24 cellular contexts compared by ENCODE assay signal in the genomic region with DNA sequence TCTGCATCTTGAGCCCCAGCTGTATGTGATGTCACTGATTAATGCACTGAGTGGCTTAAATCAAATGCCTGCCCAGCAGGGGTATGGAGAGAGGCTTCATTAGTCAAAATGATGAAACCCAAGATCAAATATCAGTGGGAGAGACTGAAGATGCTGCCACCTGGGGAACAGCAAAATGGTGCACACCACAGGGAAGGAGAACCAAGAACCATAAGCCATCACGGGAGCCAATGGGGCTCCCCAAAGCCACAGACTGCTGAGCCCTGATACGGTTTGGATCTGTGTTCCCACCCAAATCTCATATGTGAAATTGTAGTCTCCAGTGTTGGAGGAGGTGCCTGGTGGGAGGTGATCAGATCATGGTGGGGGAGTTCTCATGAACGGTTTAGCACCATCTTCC.
"Had no signal": no experiment of that assay in that cellular context is flagged by ENCODE, and none has a peak within 500 bp of the region (broad histone marks: within the 10 kb centered on the region; RNA-seq: fewer than 3 reads in every experiment).

No MANE protein-coding gene starts in this region.

- DNase-seq: activated CD4-positive, alpha-beta memory T cell treated with anti-CD3 and anti-CD28 coated beads for 36 hours; activated CD4-positive, alpha-beta T cell treated with anti-CD3 and anti-CD28 coated beads for 48 hours; activated CD8-positive, alpha-beta memory T cell treated with anti-CD3 and anti-CD28 coated beads, Interleukin-2, amount 50 U/mL, for 4 hours; activated effector memory CD4-positive, alpha-beta T cell treated with anti-CD3 and anti-CD28 coated beads, Interleukin-2, amount 50 U/mL, for 16 hours; activated naive CD4-positive, alpha-beta T cell treated with anti-CD3 and anti-CD28 coated beads for 36 hours; activated naive CD8-positive, alpha-beta T cell treated with anti-CD3 and anti-CD28 coated beads for 36 hours; activated T-cell treated with anti-CD3 and anti-CD28 coated beads, Interleukin-2, amount 50 U/mL, for 1 hour; adrenal gland; aorta; body of pancreas; dermis blood vessel endothelial cell; effector CD4-positive, alpha-beta T cell; foreskin keratinocyte; heart right ventricle; mesenchymal stem cell; natural killer cell; right lobe of liver; stimulated activated CD4-positive, alpha-beta T cell treated with anti-CD3 and anti-CD28 coated beads, Interleukin-2, amount 100 ng/mL, for 48 hours; stimulated activated naive CD4-positive, alpha-beta T cell treated with Interleukin-2 at 50 U/mL for 16 hours; WERI-Rb-1 had no signal

- H3K27me3 ChIP-seq: adrenal gland, body of pancreas, esophagus muscularis mucosa, foreskin keratinocyte, heart right ventricle, right lobe of liver, tibial nerve had no signal

- H3K36me3 ChIP-seq: adrenal gland, heart right ventricle, tibial nerve had no signal

- H3K4me3 Mint-ChIP-seq: activated CD4-positive, alpha-beta memory T cell treated with anti-CD3 and anti-CD28 coated beads for 36 hours; activated naive CD4-positive, alpha-beta T cell treated with anti-CD3 and anti-CD28 coated beads for 36 hours; activated naive CD8-positive, alpha-beta T cell treated with anti-CD3 and anti-CD28 coated beads for 36 hours; activated T-helper 1 cell treated with anti-CD3 and anti-CD28 coated beads, Interleukin-12 subunit alpha, Interleukin-12 subunit beta, Interleukin-2, Interleukin-4 antibody, amounts not matched to agents 30 ng/mL and 10 ng/mL and 1 ng/mL, durations not matched to agents 14 hours and 24 hours and 36 hours; natural killer cell had no signal

- H3K9me3 ChIP-seq: adrenal gland, body of pancreas, esophagus muscularis mucosa, heart right ventricle, right lobe of liver, tibial nerve had no signal

- H3K27ac ChIP-seq: body of pancreas, esophagus muscularis mucosa, foreskin keratinocyte, right lobe of liver, tibial nerve, WERI-Rb-1 had no signal

- H3K27me3 Mint-ChIP-seq: activated naive CD8-positive, alpha-beta T cell treated with anti-CD3 and anti-CD28 coated beads for 36 hours had no signal

- H3K4me1 Mint-ChIP-seq: activated naive CD8-positive, alpha-beta T cell treated with anti-CD3 and anti-CD28 coated beads for 36 hours had no signal

- H3K9me3 Mint-ChIP-seq: activated CD4-positive, alpha-beta memory T cell treated with anti-CD3 and anti-CD28 coated beads for 36 hours; activated naive CD8-positive, alpha-beta T cell treated with anti-CD3 and anti-CD28 coated beads for 36 hours; activated T-helper 1 cell treated with anti-CD3 and anti-CD28 coated beads, Interleukin-12 subunit alpha, Interleukin-12 subunit beta, Interleukin-2, Interleukin-4 antibody, amounts not matched to agents 30 ng/mL and 10 ng/mL and 1 ng/mL, durations not matched to agents 14 hours and 24 hours and 36 hours; natural killer cell had no signal

- H3K27ac Mint-ChIP-seq: activated CD4-positive, alpha-beta memory T cell treated with anti-CD3 and anti-CD28 coated beads for 36 hours; activated naive CD4-positive, alpha-beta T cell treated with anti-CD3 and anti-CD28 coated beads for 36 hours; activated naive CD8-positive, alpha-beta T cell treated with anti-CD3 and anti-CD28 coated beads for 36 hours; activated T-helper 1 cell treated with anti-CD3 and anti-CD28 coated beads, Interleukin-12 subunit alpha, Interleukin-12 subunit beta, Interleukin-2, Interleukin-4 antibody, amounts not matched to agents 30 ng/mL and 10 ng/mL and 1 ng/mL, durations not matched to agents 14 hours and 24 hours and 36 hours; natural killer cell had no signal

- H3K4me3 ChIP-seq: adrenal gland, body of pancreas, esophagus muscularis mucosa, heart right ventricle, right lobe of liver, tibial nerve had no signal

- H3K4me1 ChIP-seq: body of pancreas, foreskin keratinocyte had no signal

- ATAC-seq: activated CD4-positive, CD25-positive, alpha-beta regulatory T cell treated with anti-CD3 and anti-CD28 coated beads, Interleukin-2, amount 50 U/mL, for 24 hours; body of pancreas; foreskin keratinocyte; heart right ventricle; natural killer cell; right lobe of liver had no signal

- H3K36me3 Mint-ChIP-seq: activated CD4-positive, alpha-beta memory T cell treated with anti-CD3 and anti-CD28 coated beads for 36 hours; activated naive CD8-positive, alpha-beta T cell treated with anti-CD3 and anti-CD28 coated beads for 36 hours; natural killer cell had no signal
